In the genomic region with DNA sequence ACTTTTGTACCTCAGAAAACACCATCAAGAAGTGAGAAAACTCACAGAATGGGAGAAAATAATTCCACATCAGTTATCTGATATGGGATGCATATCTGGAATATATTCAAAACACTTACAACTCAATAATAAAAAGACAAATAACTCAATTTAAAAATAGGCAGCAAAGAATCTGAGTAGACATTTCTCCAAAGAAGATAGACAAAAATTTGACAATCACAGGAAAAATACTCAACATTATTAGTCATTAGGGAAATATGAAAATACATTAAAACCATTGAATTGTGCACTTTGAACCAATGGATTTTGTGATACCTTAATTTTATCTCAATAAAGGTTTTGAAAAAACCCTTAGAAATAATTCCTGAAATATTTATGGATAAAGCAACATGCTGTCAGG, we compare ENCODE assay signal across 29 cellular contexts. TPM values are rescaled to one million over a fixed set of nuclear protein-coding genes. Genes with fewer than 3 reads are reported as not detected.
"Had no signal": no experiment of that assay in that cellular context is flagged by ENCODE, and none has a peak within 500 bp of the region (broad histone marks: within the 10 kb centered on the region; RNA-seq: fewer than 3 reads in every experiment).

No MANE protein-coding gene starts in this region.

- ATAC-seq: left colon; left lung; lower lobe of right lung; naive thymus-derived CD8-positive, alpha-beta T cell; right lobe of liver; stimulated activated naive B cell treated with anti-CD40 and anti-IgM and Interleukin-4, amounts not matched to agents 10 μg/mL and 1 μg/mL and 100 μg/mL, for 72 hours; stimulated activated naive CD8-positive, alpha-beta T cell treated with anti-CD3 and anti-CD28 coated beads, Interleukin-15, Interleukin-2, amounts not matched to agents 100 U/mL and 50 U/mL, for 24 hours; upper lobe of right lung had no signal

- H3K27ac ChIP-seq: left lung, lower lobe of right lung, right atrium auricular region, right lobe of liver, skin epidermis, stomach, testis, thyroid gland, upper lobe of right lung had no signal

- H3K27me3 ChIP-seq: left lung, right atrium auricular region, right lobe of liver, stomach, testis, thyroid gland, upper lobe of right lung had no signal

- H3K4me3 ChIP-seq: left lung, lower lobe of right lung, right atrium auricular region, right lobe of liver, skin epidermis, stomach, testis, thyroid gland, upper lobe of right lung had no signal

- H3K4me1 Mint-ChIP-seq: naive thymus-derived CD8-positive, alpha-beta T cell; nephron; neural crest cell; stimulated activated naive B cell treated with anti-CD40 and anti-IgM and Interleukin-4, amounts not matched to agents 10 μg/mL and 1 μg/mL and 100 μg/mL, for 72 hours had no signal

- H3K4me1 ChIP-seq: left lung, lower lobe of right lung, right atrium auricular region, right lobe of liver, stomach, testis, thyroid gland, upper lobe of right lung had no signal

- H3K4me3 Mint-ChIP-seq: naive thymus-derived CD8-positive, alpha-beta T cell; nephron; neural crest cell; stimulated activated naive B cell treated with anti-CD40 and anti-IgM and Interleukin-4, amounts not matched to agents 10 μg/mL and 1 μg/mL and 100 μg/mL, for 72 hours had no signal

- H3K36me3 ChIP-seq: left lung, lower lobe of right lung, right atrium auricular region, right lobe of liver, stomach, thyroid gland, upper lobe of right lung had no signal

- H3K27ac Mint-ChIP-seq: naive thymus-derived CD8-positive, alpha-beta T cell; nephron; progenitor cell of endocrine pancreas; stimulated activated naive B cell treated with anti-CD40 and anti-IgM and Interleukin-4, amounts not matched to agents 10 μg/mL and 1 μg/mL and 100 μg/mL, for 72 hours had no signal

- DNase-seq: hippocampal formation; left colon; left lung; lower lobe of right lung; mammary epithelial cell; mesenchymal stem cell; naive thymus-derived CD8-positive, alpha-beta T cell; nucleus accumbens; right lobe of liver; stimulated activated CD4-positive, alpha-beta T cell treated with anti-CD3 and anti-CD28 coated beads, Interleukin-12 subunit alpha, Interleukin-12 subunit beta, amount 100 ng/mL, for 4 hours; stimulated activated CD4-positive, alpha-beta T cell treated with anti-CD3 and anti-CD28 coated beads, Interleukin-15, amount 100 ng/mL, for 24 hours; stimulated activated CD4-positive, alpha-beta T cell treated with anti-CD3 and anti-CD28 coated beads, Interleukin-2, amount 100 ng/mL, for 24 hours; stimulated activated CD4-positive, alpha-beta T cell treated with anti-CD3 and anti-CD28 coated beads, Interleukin-4, amount 100 ng/mL, for 1 hour; stimulated activated naive B cell treated with anti-CD40 and anti-IgM and Interleukin-4, amounts not matched to agents 10 μg/mL and 1 μg/mL and 100 μg/mL, for 72 hours; stimulated activated naive CD8-positive, alpha-beta T cell treated with anti-CD3 and anti-CD28 coated beads, Interleukin-15, Interleukin-2, amounts not matched to agents 100 U/mL and 50 U/mL, for 24 hours; stomach; testis; thyroid gland; trophoblast cell; upper lobe of right lung had no signal

- H3K27me3 Mint-ChIP-seq: stimulated activated naive B cell treated with anti-CD40 and anti-IgM and Interleukin-4, amounts not matched to agents 10 μg/mL and 1 μg/mL and 100 μg/mL, for 72 hours had no signal

- H3K9me3 ChIP-seq: lower lobe of right lung, right atrium auricular region, right lobe of liver, testis, thyroid gland, upper lobe of right lung had no signal

RNA-seq across cellular contexts. Expression of a gene that starts 36.9 kb away (rescaled TPM):
- total RNA-seq: liver; mammary epithelial cell; naive thymus-derived CD8-positive, alpha-beta T cell; neural crest cell; osteoblast; pulmonary artery endothelial cell; renal cortical epithelial cell; right atrium auricular region; stomach; thyroid gland; upper lobe of right lung had no signal
